ENCODE assay signal across 30 cellular contexts in genomic region chr16:21568502-21569189, GRCh38. TPM values are rescaled to one million over a fixed set of nuclear protein-coding genes. Genes with fewer than 3 reads are reported as not detected.
DNase-seq lines count a peak whose midpoint lies in the region; ATAC-seq and TF ChIP-seq lines count a peak whose summit lies in the region.
"Had no signal": no experiment of that assay in that cellular context is flagged by ENCODE, and none has a peak within 500 bp of the region (broad histone marks: within the 10 kb centered on the region; RNA-seq: fewer than 3 reads in every experiment).

No MANE protein-coding gene starts in this region.

- 69% methylated on average over 6 of the region's 6 CpGs for WGBS in mammary epithelial cell (ENCODE audit: low coverage, missing lambda C conversion rate)
- 62% methylated on average over 6 of the region's 6 CpGs for WGBS in suprapubic skin

- H3K27ac Mint-ChIP-seq in MCF 10A (ENCODE audit: low read depth, unreplicated experiment): no peak overlapping the region
- H3K27ac Mint-ChIP-seq in naive thymus-derived CD4-positive, alpha-beta T cell: no peak overlapping the region
- H3K27ac Mint-ChIP-seq: activated T-cell treated with anti-CD3 and anti-CD28 coated beads, Interleukin-2, amount 50 U/mL, for 24 hours; CD4-positive, CD25-positive, alpha-beta regulatory T cell; effector memory CD8-positive, alpha-beta T cell; HFFc6; natural killer cell; T-helper 17 cell had no signal

- H3K9ac ChIP-seq in mammary epithelial cell (ENCODE audit: insufficient read depth, low read length) (no peak overlapping the region), PC-3 (ENCODE audit: low read length) (no peak overlapping the region)
- H3K9ac ChIP-seq: GM23248 had no signal

- H3K27ac ChIP-seq in mammary epithelial cell (ENCODE audit: insufficient read depth, low read depth, low read length) (no peak overlapping the region), PC-3 (ENCODE audit: low read length) (no peak overlapping the region), foreskin keratinocyte (no peak overlapping the region), suprapubic skin (no peak overlapping the region)
- H3K27ac ChIP-seq in naive thymus-derived CD4-positive, alpha-beta T cell (ENCODE audit: low read depth, low read length): no peak overlapping the region
- H3K27ac ChIP-seq: A549, GM23248, heart right ventricle, lower lobe of right lung, testis had no signal

- H3K4me2 ChIP-seq in mammary epithelial cell (ENCODE audit: insufficient read depth, low read depth, low read length) (no peak overlapping the region), PC-3 (ENCODE audit: low read length) (no peak overlapping the region)
- H3K4me2 ChIP-seq: A549 had no signal

- no peak overlapping the region for H3K4me3 Mint-ChIP-seq in MCF 10A (ENCODE audit: unreplicated experiment)
- H3K4me3 Mint-ChIP-seq in naive thymus-derived CD4-positive, alpha-beta T cell: no peak overlapping the region
- H3K4me3 Mint-ChIP-seq: activated T-cell treated with anti-CD3 and anti-CD28 coated beads, Interleukin-2, amount 50 U/mL, for 24 hours; CD4-positive, CD25-positive, alpha-beta regulatory T cell; effector memory CD8-positive, alpha-beta T cell; HFFc6; natural killer cell; T-helper 17 cell had no signal

- H3K9me3 ChIP-seq in mammary epithelial cell (replicated peaks; ENCODE audit: insufficient read depth, low read length) (no peaks in the 10 kb centered on the region), PC-3 (ENCODE audit: low read length) (no peaks in the 10 kb centered on the region), suprapubic skin (no peaks in the 10 kb centered on the region)
- no peaks in the 10 kb centered on the region for H3K9me3 ChIP-seq in naive thymus-derived CD4-positive, alpha-beta T cell (ENCODE audit: control insufficient read depth in 2 of 3, low read length in 3 of 3)
- H3K9me3 ChIP-seq: A549, heart right ventricle, lower lobe of right lung, testis had no signal

- H3K4me1 Mint-ChIP-seq in MCF 10A (ENCODE audit: insufficient read depth, unreplicated experiment): no peaks in the 10 kb centered on the region
- H3K4me1 Mint-ChIP-seq in naive thymus-derived CD4-positive, alpha-beta T cell: peaks cover 0 to 2% (median 0%) of the 10 kb centered on the region in 7 donors

- POLR2A ChIA-PET in MCF 10A (lab: Yijun Ruan, JAX): no interaction called here
- POLR2A ChIA-PET in PC-3 (lab: Charles Lee; ENCODE audit: unreplicated experiment): no interaction called here
- POLR2A ChIA-PET in naive thymus-derived CD4-positive, alpha-beta T cell (lab: Charles Lee): no interaction called here

- intact Hi-C loops in mammary epithelial cell (cut with micrococcal nuclease) (no loop called here), MCF 10A (cut with micrococcal nuclease) (no loop called here), PC-3 (cut with micrococcal nuclease) (no loop called here)
- intact Hi-C loops in naive thymus-derived CD4-positive, alpha-beta T cell (cut with micrococcal nuclease): no loop called here

- H4K20me1 ChIP-seq in mammary epithelial cell (ENCODE audit: insufficient read depth, low read length) (no peaks in the 10 kb centered on the region), PC-3 (ENCODE audit: low read length) (no peaks in the 10 kb centered on the region)

- H3K27me3 Mint-ChIP-seq in MCF 10A (ENCODE audit: insufficient read depth, unreplicated experiment): no peaks in the 10 kb centered on the region
- H3K27me3 Mint-ChIP-seq in naive thymus-derived CD4-positive, alpha-beta T cell: peaks cover 0 to 22% (median 9%) of the 10 kb centered on the region in 5 donors

- no peaks in the 10 kb centered on the region for H3K36me3 Mint-ChIP-seq in MCF 10A (ENCODE audit: insufficient read depth, unreplicated experiment)
- H3K36me3 Mint-ChIP-seq in naive thymus-derived CD4-positive, alpha-beta T cell: no peaks in the 10 kb centered on the region
- H3K36me3 Mint-ChIP-seq: CD4-positive, CD25-positive, alpha-beta regulatory T cell; natural killer cell had no signal

- in situ Hi-C loops in mammary epithelial cell (cut with MboI; ENCODE audit: low sequenced_read_pairs in 2 of 2): loop anchor here in 1 of 2 donors (25.0 kb wide), 2 partner anchors 381 to 769 kb away; no protein-coding TSS in a partner anchor

- TF ChIP-seq CTCF in mammary epithelial cell (conservative IDR thresholded peaks at IDR 0.05 in 1 of 2, IDR thresholded peaks at IDR 0.05 in 1 of 2; ENCODE audit: extremely low read depth in 1 of 2, insufficient read depth in 1 of 2, low read depth in 1 of 2, low read length in 2 of 2) (no peak), MCF 10A (IDR thresholded peaks at IDR 0.05; ENCODE audit: unreplicated experiment) (no peak), PC-3 (conservative IDR thresholded peaks at IDR 0.05; ENCODE audit: low read depth, low read length) (no peak), foreskin keratinocyte (conservative IDR thresholded peaks at IDR 0.05) (no peak), suprapubic skin (IDR thresholded peaks at IDR 0.05) (no peak)

- H3F3A ChIP-seq in PC-3 (ENCODE audit: low read length, unreplicated experiment): no peaks in the 10 kb centered on the region

- dilution Hi-C loops in mammary epithelial cell (cut with HindIII; ENCODE audit: low sequenced_read_pairs): no loop called here

- DNase-seq in mammary epithelial cell (peak; percentile 38), MCF 10A (ENCODE audit: unreplicated experiment) (no peak), PC-3 (peak; percentile 57), foreskin keratinocyte (peak; percentile 40 to 67), suprapubic skin (ENCODE audit: low spot score in 2 of 2) (peak; percentile 24 to 60), HuH-7 (ENCODE audit: low spot score) (no peak), SHP77 treated with DMSO at 0.1 percent for 48 hours (lab: John Stamatoyannopoulos, UW) (no peak)
- DNase-seq in naive thymus-derived CD4-positive, alpha-beta T cell: no peak
- DNase-seq: activated CD4-positive, alpha-beta T cell treated with anti-CD3 and anti-CD28 coated beads for 1 hour; activated T-cell treated with anti-CD3 and anti-CD28 coated beads, Interleukin-2, amount 50 U/mL, for 24 hours; Calu3; CD4-positive, CD25-positive, alpha-beta regulatory T cell; central memory CD4-positive, alpha-beta T cell; DMS79; effector memory CD8-positive, alpha-beta T cell; foreskin fibroblast; GM23248; HFFc6; KBM-7; lower lobe of right lung; MM.1S; natural killer cell; NCI-H1930; occipital lobe; stimulated activated naive CD4-positive, alpha-beta T cell treated with Interleukin-2 at 50 U/mL for 16 hours; T-helper 17 cell; testis had no signal

- BruUV-seq in mammary epithelial cell (replicated peaks; lab: Mats Ljungman, UMichigan): no TSS peak
- BruUV-seq in MCF 10A (replicated peaks; lab: Mats Ljungman, UMichigan): no TSS peak
- no TSS peak for BruUV-seq in PC-3 (replicated peaks; lab: Mats Ljungman, UMichigan)

- H3K27me3 ChIP-seq in mammary epithelial cell (ENCODE audit: insufficient read depth, low read length) (no peaks in the 10 kb centered on the region), PC-3 (ENCODE audit: low read length) (no peaks in the 10 kb centered on the region), foreskin keratinocyte (no peaks in the 10 kb centered on the region), suprapubic skin (peaks cover 3% of the 10 kb centered on the region)
- H3K27me3 ChIP-seq in naive thymus-derived CD4-positive, alpha-beta T cell (ENCODE audit: control insufficient read depth in 2 of 2, insufficient read depth in 2 of 2, low read length in 2 of 2): no peaks in the 10 kb centered on the region
- H3K27me3 ChIP-seq: testis had no signal

- TF ChIP-seq EP300 in suprapubic skin (IDR thresholded peaks at IDR 0.05): no peak

- CTCF ChIA-PET in mammary epithelial cell (lab: Charles Lee; ENCODE audit: low non-redundant PET) (interaction anchor here (0.7 kb wide), 1 partner anchor 1534 kb away, joined by 4 read pairs; no protein-coding TSS in a partner anchor), MCF 10A (lab: Yijun Ruan, JAX) (interaction anchor here (0.6 to 1.0 kb wide), 5 partner anchors 13 to 1065 kb away, joined by 3 to 5 read pairs (median 3); no protein-coding TSS in a partner anchor), PC-3 (lab: Charles Lee) (no interaction called here)
- CTCF ChIA-PET in naive thymus-derived CD4-positive, alpha-beta T cell (lab: Charles Lee): interaction anchor here (0.6 kb wide), 1 partner anchor 436 kb away, joined by 4 read pairs; no protein-coding TSS in a partner anchor

- H3K4me3 ChIP-seq in mammary epithelial cell (replicated peaks in 1 of 3; ENCODE audit: insufficient read depth in 1 of 3, low read depth in 2 of 3, low read length in 3 of 3): no peak overlapping the region
- H3K4me3 ChIP-seq in PC-3 (ENCODE audit: low read length): no peak overlapping the region
- H3K4me3 ChIP-seq in suprapubic skin: no peak overlapping the region
- H3K4me3 ChIP-seq in naive thymus-derived CD4-positive, alpha-beta T cell (ENCODE audit: low read length): no peak overlapping the region
- H3K4me3 ChIP-seq: A549, GM23248, heart right ventricle, lower lobe of right lung, testis had no signal

- TF ChIP-seq POLR2A in suprapubic skin (IDR thresholded peaks at IDR 0.05): no peak

- H3K36me3 ChIP-seq in mammary epithelial cell (ENCODE audit: insufficient read depth, low read length) (no peaks in the 10 kb centered on the region), PC-3 (ENCODE audit: low read depth, low read length) (no peaks in the 10 kb centered on the region), suprapubic skin (no peaks in the 10 kb centered on the region)
- H3K36me3 ChIP-seq in naive thymus-derived CD4-positive, alpha-beta T cell (ENCODE audit: control insufficient read depth in 2 of 3, insufficient read depth in 3 of 3, low read length in 3 of 3): no peaks in the 10 kb centered on the region
- H3K36me3 ChIP-seq: heart right ventricle, lower lobe of right lung had no signal

- H2AFZ ChIP-seq in mammary epithelial cell (ENCODE audit: low read depth, low read length): no peak overlapping the region
- H2AFZ ChIP-seq in PC-3 (ENCODE audit: low read length): no peak overlapping the region
- H2AFZ ChIP-seq: GM23248 had no signal

- no peaks in the 10 kb centered on the region for H3K9me3 Mint-ChIP-seq in MCF 10A (ENCODE audit: unreplicated experiment)
- no peaks in the 10 kb centered on the region for H3K9me3 Mint-ChIP-seq in naive thymus-derived CD4-positive, alpha-beta T cell
- H3K9me3 Mint-ChIP-seq: activated T-cell treated with anti-CD3 and anti-CD28 coated beads, Interleukin-2, amount 50 U/mL, for 24 hours; CD4-positive, CD25-positive, alpha-beta regulatory T cell; effector memory CD8-positive, alpha-beta T cell; HFFc6; natural killer cell had no signal

- peak; percentile 57 for ATAC-seq in PC-3
- ATAC-seq in foreskin keratinocyte: peak; percentile 64
- ATAC-seq in naive thymus-derived CD4-positive, alpha-beta T cell: no peak
- ATAC-seq: A549; effector memory CD8-positive, alpha-beta T cell; lower lobe of right lung; natural killer cell; SK-N-SH treated with all-trans-retinoic acid at 6 μM for 48 hours; T-helper 17 cell had no signal

- H3K4me1 ChIP-seq in mammary epithelial cell (ENCODE audit: insufficient read depth, low read length) (peaks cover 2% of the 10 kb centered on the region), PC-3 (ENCODE audit: insufficient read depth, low read length) (no peaks in the 10 kb centered on the region), foreskin keratinocyte (peaks cover 11% of the 10 kb centered on the region), suprapubic skin (no peaks in the 10 kb centered on the region)
- no peaks in the 10 kb centered on the region for H3K4me1 ChIP-seq in naive thymus-derived CD4-positive, alpha-beta T cell (ENCODE audit: control insufficient read depth in 2 of 2, insufficient read depth in 2 of 2, low read length in 2 of 2)
- H3K4me1 ChIP-seq: A549, testis had no signal

- no peaks in the 10 kb centered on the region for H3K9me2 ChIP-seq in PC-3 (replicated peaks; ENCODE audit: low read length)

- H3K79me2 ChIP-seq in mammary epithelial cell (ENCODE audit: insufficient read depth, low read length): no peaks in the 10 kb centered on the region
- no peaks in the 10 kb centered on the region for H3K79me2 ChIP-seq in PC-3 (ENCODE audit: low read length)

RNA-seq across cellular contexts. Expression of gene METTL9, which starts 30.7 kb away (rescaled TPM):
- total RNA-seq in mammary epithelial cell (100 to 1,000 TPM in 1 of 2 donors, 10 to 100 TPM in 1; 86.1 to 131 TPM), MCF 10A (2022) (63.9 and 67.6 TPM in 2 replicates), PC-3 (2014; rRNA removed) (133 and 180 TPM in 2 replicates), foreskin keratinocyte (89.5 and 92.6 TPM in 2 replicates), suprapubic skin (100 to 1,000 TPM in 1 of 4 donors, 10 to 100 TPM in 3; 76.3 to 105 (median 85.7) TPM)
- polyA plus RNA-seq in mammary epithelial cell (62.0 TPM), foreskin keratinocyte (77.3 and 89.4 TPM in 2 replicates)
- polyA minus RNA-seq in mammary epithelial cell: 34.9 TPM
- total RNA-seq in naive thymus-derived CD4-positive, alpha-beta T cell: 100 to 1,000 TPM in 1 of 5 experiments, 10 to 100 TPM in 4; 68.4 to 128 (median 80.1) TPM
- 100 to 1,000 TPM; 116 to 118 TPM for polyA plus RNA-seq in naive thymus-derived CD4-positive, alpha-beta T cell

Comparison
In these comparisons a context has a peak if more than half of its experiments do, and no peak if none do; other contexts are left out.
1. DNase-seq: peak in mammary epithelial cell (single experiment), PC-3 (single experiment), foreskin keratinocyte (2 of 2) and suprapubic skin (2 of 2); none in MCF 10A (single experiment), HuH-7 (single experiment), naive thymus-derived CD4-positive, alpha-beta T cell (0 of 9) and SHP77 treated with DMSO at 0.1 percent for 48 hours (single experiment).